15 cellular contexts compared by ENCODE assay signal in genomic region chr3:123818921-123819429, GRCh38.
A peak's percentile ranks its signal among the peaks of the same experiment; 100 is the strongest.
DNase-seq lines count a peak whose midpoint lies in the region; ATAC-seq and TF ChIP-seq lines count a peak whose summit lies in the region.
"Had no signal": no experiment of that assay in that cellular context is flagged by ENCODE, and none has a peak within 500 bp of the region (broad histone marks: within the 10 kb centered on the region; RNA-seq: fewer than 3 reads in every experiment).

No MANE protein-coding gene starts in this region.

- no peak overlapping the region for H3K4me3 ChIP-seq in skeletal muscle satellite cell (ENCODE audit: low read length)
- H3K4me3 ChIP-seq: esophagus squamous epithelium had no signal

- peak overlapping the region; percentile 1 for H3K4me2 ChIP-seq in skeletal muscle satellite cell (ENCODE audit: low read length)

- H3K36me3 ChIP-seq in skeletal muscle satellite cell (ENCODE audit: insufficient read depth, low read length) = no peaks in the 10 kb centered on the region
- H3K36me3 ChIP-seq: esophagus squamous epithelium had no signal

- H3K9me3 Mint-ChIP-seq in HFFc6 = peaks cover 16% of the 10 kb centered on the region

- peak overlapping the region; percentile 33 for H3K4me3 Mint-ChIP-seq in HFFc6
- H3K4me3 Mint-ChIP-seq: central memory CD8-positive, alpha-beta T cell had no signal

- no peak for TF ChIP-seq CTCF in HFFc6 (IDR thresholded peaks at IDR 0.05)

- no peaks in the 10 kb centered on the region for H3K27me3 ChIP-seq in skeletal muscle satellite cell (ENCODE audit: control insufficient read depth, insufficient read depth, low read length)
- H3K27me3 ChIP-seq: esophagus squamous epithelium had no signal

- 0 out of 3 replicates have a peak, but pooled peaks have one; percentile 6 for ATAC-seq in SK-N-SH treated with all-trans-retinoic acid at 6 μM for 48 hours
- ATAC-seq in GM21529 (IDR thresholded peaks at IDR 0.05; ENCODE audit: unreplicated experiment) = no peak
- no peak for ATAC-seq in HG03460 (IDR thresholded peaks at IDR 0.05; ENCODE audit: unreplicated experiment)
- ATAC-seq: sciatic nerve had no signal

- H3K4me1 Mint-ChIP-seq in HFFc6 (ENCODE audit: low read depth) = peaks cover 98% of the 10 kb centered on the region
- H3K4me1 Mint-ChIP-seq: central memory CD8-positive, alpha-beta T cell had no signal

- no peak overlapping the region for H3K9ac ChIP-seq in skeletal muscle satellite cell (ENCODE audit: low read depth, low read length)

- H3K9me3 ChIP-seq in skeletal muscle satellite cell (replicated peaks; ENCODE audit: low read length) = no peaks in the 10 kb centered on the region

- H3K36me3 Mint-ChIP-seq in HFFc6 (ENCODE audit: low read depth) = peaks cover 77% of the 10 kb centered on the region

- peaks cover 46% of the 10 kb centered on the region for H3K4me1 ChIP-seq in skeletal muscle satellite cell (ENCODE audit: control insufficient read depth, insufficient read depth, low read length)

- peaks cover 4% of the 10 kb centered on the region for H3K27me3 Mint-ChIP-seq in HFFc6 (ENCODE audit: insufficient read depth)

- H3K27ac Mint-ChIP-seq in HFFc6 = peak overlapping the region; percentile 83

- peak; percentile 73 for DNase-seq in HFFc6
- DNase-seq in fibroblast of peridontal ligament (ENCODE audit: extremely low read depth) = peak; percentile 37
- no peak for DNase-seq in NCI-H69 (lab: John Stamatoyannopoulos, UW)
- no peak for DNase-seq in stimulated activated CD4-positive, alpha-beta T cell treated with anti-CD3 and anti-CD28 coated beads, Interleukin-2, amount 100 ng/mL, for 24 hours
- DNase-seq: activated CD4-positive, alpha-beta T cell treated with anti-CD3 and anti-CD28 coated beads for 48 hours; DMS153; esophagus squamous epithelium; H7; NCI-H187 had no signal

TF ChIP-seq in SK-N-SH treated with all-trans-retinoic acid at 6 μM for 48 hours, 23 proteins besides CTCF, POLR2A, EP300 and RAD21:
- TF ChIP-seq ZFP30 (CRISPR knock-in tag; IDR thresholded peaks at IDR 0.05) (no peak), ZNF565 (CRISPR knock-in tag; conservative IDR thresholded peaks at IDR 0.05; ENCODE audit: low read depth) (no peak), POU6F1 (CRISPR knock-in tag; IDR thresholded peaks at IDR 0.05; ENCODE audit: borderline replicate concordance, low read depth) (no peak), ZNF70 (CRISPR knock-in tag; IDR thresholded peaks at IDR 0.05) (no peak), SNAI2 (CRISPR knock-in tag; IDR thresholded peaks at IDR 0.05) (no peak)

Comparison
In these comparisons a context has a peak if more than half of its experiments do, and no peak if none do; other contexts are left out.
1. DNase-seq: peak in HFFc6 (single experiment) and fibroblast of peridontal ligament (single experiment); none in NCI-H69 (single experiment) and stimulated activated CD4-positive, alpha-beta T cell treated with anti-CD3 and anti-CD28 coated beads, Interleukin-2, amount 100 ng/mL, for 24 hours (0 of 2).